8 cellular contexts compared by ENCODE assay signal in the genomic region with DNA sequence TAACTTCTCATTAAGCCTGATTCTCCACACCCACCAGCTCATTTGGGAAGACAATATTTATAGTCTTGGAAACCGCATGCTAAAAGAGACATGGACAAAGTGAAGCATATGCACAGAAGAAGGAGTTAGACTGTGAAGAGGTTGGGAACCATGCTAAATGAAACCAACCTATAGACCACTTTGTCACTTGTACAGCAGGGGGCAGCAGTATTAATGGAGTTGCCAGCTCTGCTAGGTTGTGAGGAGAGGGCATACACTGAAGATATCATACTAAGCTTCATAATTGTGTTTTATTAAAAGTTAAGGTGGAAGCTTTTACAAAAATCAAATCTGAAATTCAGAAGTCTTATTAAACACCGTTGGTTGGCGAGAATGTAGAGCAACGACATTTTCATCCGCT. TPM values are rescaled to one million over a fixed set of nuclear protein-coding genes. Genes with fewer than 3 reads are reported as not detected.
DNase-seq lines count a peak whose midpoint lies in the region; ATAC-seq and TF ChIP-seq lines count a peak whose summit lies in the region.

No MANE protein-coding gene starts in this region.

- DNase-seq in ACHN (peak; percentile 51), GM13977 (ENCODE audit: low spot score) (peak; percentile 9), SJCRH30 (peak; percentile 31 to 64), left ventricle myocardium inferior (no peak), CD1c-positive myeloid dendritic cell (ENCODE audit: extremely low spot score) (no peak), T-cell (no peak), thyroid gland (no peak)

- TF ChIP-seq CTCF in GM13977 (IDR thresholded peaks at IDR 0.05; ENCODE audit: extremely low read depth, insufficient read depth, missing control alignments), result peak; percentile 64
- peak; percentile 52 for TF ChIP-seq CTCF in left ventricle myocardium inferior (IDR thresholded peaks at IDR 0.05; ENCODE audit: borderline replicate concordance)
- peak in 1 of 6 experiments; percentile 21 for TF ChIP-seq CTCF in thyroid gland (IDR thresholded peaks at IDR 0.05)

- H3K4me1 ChIP-seq in SJCRH30 (no peaks in the 10 kb centered on the region), left ventricle myocardium inferior (no peaks in the 10 kb centered on the region), thyroid gland (no peaks in the 10 kb centered on the region)

- intact Hi-C loops in left ventricle myocardium inferior (cut with micrococcal nuclease), result no loop called here
- intact Hi-C loops in thyroid gland (cut with DNase I), result no loop called here

- no peaks in the 10 kb centered on the region for H3K27me3 Mint-ChIP-seq in T-cell

- POLR2A ChIA-PET in T-cell (lab: Charles Lee), result no interaction called here

- no peak overlapping the region for H3K27ac Mint-ChIP-seq in T-cell

- no peaks in the 10 kb centered on the region for H3K36me3 ChIP-seq in SJCRH30
- no peaks in the 10 kb centered on the region for H3K36me3 ChIP-seq in left ventricle myocardium inferior
- H3K36me3 ChIP-seq in thyroid gland, result no peaks in the 10 kb centered on the region

- H3K4me1 Mint-ChIP-seq in T-cell, result no peaks in the 10 kb centered on the region

- in situ Hi-C loops in ACHN (cut with HindIII; ENCODE audit: low pct_ligation_motif_present, low pct_unique_long_range_greater_than_20kb, low sequenced_read_pairs) (no loop called here), GM13977 (cut with MboI; ENCODE audit: low pct_unique_long_range_greater_than_20kb, low sequenced_read_pairs, unreplicated experiment) (no loop called here)

- ATAC-seq in HG03457 (IDR thresholded peaks at IDR 0.05; ENCODE audit: unreplicated experiment) (peak; percentile 65), T-cell (replicated peaks in 1 of 4) (no peak)

- H3K9me3 ChIP-seq in SJCRH30 (replicated peaks) (no peaks in the 10 kb centered on the region), left ventricle myocardium inferior (replicated peaks) (peaks cover 30% of the 10 kb centered on the region), thyroid gland (no peaks in the 10 kb centered on the region)

- H3K36me3 Mint-ChIP-seq in T-cell, result no peaks in the 10 kb centered on the region

- TF ChIP-seq POLR2A in thyroid gland (IDR thresholded peaks at IDR 0.05), result no peak

- no peaks in the 10 kb centered on the region for H3K27me3 ChIP-seq in SJCRH30
- H3K27me3 ChIP-seq in left ventricle myocardium inferior (ENCODE audit: low read depth), result no peaks in the 10 kb centered on the region
- H3K27me3 ChIP-seq in thyroid gland, result no peaks in the 10 kb centered on the region

- H3K4me3 Mint-ChIP-seq in T-cell, result no peak overlapping the region

- CTCF ChIA-PET in T-cell (lab: Charles Lee), result no interaction called here

- H3K27ac ChIP-seq in SJCRH30, result no peak overlapping the region
- H3K27ac ChIP-seq in left ventricle myocardium inferior (replicated peaks), result no peak overlapping the region
- no peak overlapping the region for H3K27ac ChIP-seq in thyroid gland

- H3K4me3 ChIP-seq in SJCRH30 (no peak overlapping the region), left ventricle myocardium inferior (no peak overlapping the region), thyroid gland (replicated peaks in 1 of 3) (no peak overlapping the region)

- WGBS in thyroid gland, 2 donors, result 88 to 90% methylated on average over 5 of the region's 5 CpGs

- peaks cover 20 to 30% (median 23%) of the 10 kb centered on the region in 3 donors for H3K9me3 Mint-ChIP-seq in T-cell

RNA-seq across cellular contexts. Expression of a gene that starts 38.3 kb away (rescaled TPM):
- total RNA-seq in SJCRH30 (2014; rRNA removed; shearing (Covaris generic)), result not detected in 2 replicates
- 1.2 TPM for total RNA-seq in left ventricle myocardium inferior
- not detected for total RNA-seq in T-cell
- total RNA-seq in thyroid gland, result 1 to 10 TPM in 3 of 4 donors, under 1 TPM in 1; 0.25 to 2.1 (median 1.1) TPM

Comparison
In these comparisons a context has a peak if more than half of its experiments do, and no peak if none do; other contexts are left out.
1. DNase-seq: peak in ACHN (single experiment), GM13977 (single experiment) and SJCRH30 (2 of 2); none in left ventricle myocardium inferior (single experiment), CD1c-positive myeloid dendritic cell (single experiment), T-cell (0 of 34) and thyroid gland (0 of 2).